27 cellular contexts compared by ENCODE assay signal in the genomic region with DNA sequence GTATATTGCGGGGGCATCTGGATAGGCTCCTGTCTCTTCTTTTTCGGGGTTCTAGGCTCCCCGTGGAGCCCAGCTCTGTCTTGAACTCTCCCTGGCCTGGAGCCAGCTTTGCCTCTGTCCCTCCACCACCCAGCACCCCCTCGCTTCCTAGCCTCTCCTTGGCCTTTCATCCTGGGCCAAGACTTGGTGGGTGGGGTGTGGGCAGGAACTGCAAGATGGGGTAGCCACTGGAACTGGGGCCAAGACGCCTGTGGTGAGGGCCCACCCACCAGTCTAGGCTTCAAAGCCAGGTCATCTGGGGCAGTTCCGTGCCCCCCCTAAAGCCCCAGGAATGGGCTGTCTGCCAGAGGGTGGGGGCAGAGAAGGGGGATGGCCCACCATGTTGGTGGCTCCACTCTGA. TPM values are rescaled to one million over a fixed set of nuclear protein-coding genes. Genes with fewer than 3 reads are reported as not detected.
DNase-seq lines count a peak whose midpoint lies in the region; ATAC-seq, FAIRE-seq and TF ChIP-seq lines count a peak whose summit lies in the region.
"Had no signal": no experiment of that assay in that cellular context is flagged by ENCODE, and none has a peak within 500 bp of the region (broad histone marks: within the 10 kb centered on the region; RNA-seq: fewer than 3 reads in every experiment).

No MANE protein-coding gene starts in this region.

- H2BK15ac ChIP-seq in H1 (ENCODE audit: low read length) = no peak overlapping the region; the same call in 1 of the 2 replicates

- H3K27me3 ChIP-seq in BLaER1 treated with 17β-estradiol and CSF1 and Interleukin-3, amounts not matched to agents 10 nM and 100 nM = no peaks in the 10 kb centered on the region
- H3K27me3 ChIP-seq in H1 (replicated peaks in 1 of 4; ENCODE audit: control insufficient read depth in 3 of 4, extremely low read depth in 1 of 4, insufficient read depth in 3 of 4, low read length in 3 of 4) = peaks cover 0 to 11% (median 8%) of the 10 kb centered on the region in 4 experiments; a peak in 3 of 7 replicates
- H3K27me3 ChIP-seq: BE2C had no signal

- no peak overlapping the region for H3K23ac ChIP-seq in H1 (ENCODE audit: insufficient read length)

- no peaks in the 10 kb centered on the region for H4K20me1 ChIP-seq in BLaER1 treated with 17β-estradiol and CSF1 and Interleukin-3, amounts not matched to agents 10 nM and 100 nM
- H4K20me1 ChIP-seq in H1 (replicated peaks in 1 of 2; ENCODE audit: control insufficient read depth in 1 of 2, insufficient read depth in 2 of 2, low read length in 2 of 2) = no peaks in the 10 kb centered on the region

- TF ChIP-seq RAD21 in Ishikawa (IDR thresholded peaks at IDR 0.05; ENCODE audit: low read depth) = no peak
- no peak for TF ChIP-seq RAD21 in H1 (IDR thresholded peaks at IDR 0.05 in 1 of 2, conservative IDR thresholded peaks at IDR 0.05 in 1 of 2; ENCODE audit: low read depth in 2 of 2, low read length in 2 of 2)

- H3K79me2 ChIP-seq in H1 (ENCODE audit: control insufficient read depth in 1 of 2, insufficient read depth in 2 of 2, low read length in 2 of 2) = no peaks in the 10 kb centered on the region

- no peak for FAIRE-seq in H1 (lab: Jason Lieb, UNC)
- FAIRE-seq: GM12878, RCC 7860 had no signal

- no peak overlapping the region for H3K14ac ChIP-seq in H1 (ENCODE audit: insufficient read length)

- H3K4me2 ChIP-seq in BLaER1 treated with 17β-estradiol and CSF1 and Interleukin-3, amounts not matched to agents 10 nM and 100 nM = peak overlapping the region; percentile 18 to 96 (median 52); a peak in 21 of 22 replicates
- H3K4me2 ChIP-seq in H1 (ENCODE audit: insufficient read depth in 1 of 2, low read depth in 2 of 2, low read length in 2 of 2) = no peak overlapping the region
- H3K4me2 ChIP-seq: GM23338 had no signal

- H4K8ac ChIP-seq in H1 (ENCODE audit: extremely low read depth, insufficient read depth, low read length) = no peak overlapping the region

- H3K79me1 ChIP-seq in H1 (ENCODE audit: low read depth, low read length) = no peaks in the 10 kb centered on the region

- no peak overlapping the region for H3K56ac ChIP-seq in H1 (replicated peaks; ENCODE audit: insufficient read length, low read depth, low read length)

- TF ChIP-seq CTCF in H1 (IDR thresholded peaks at IDR 0.05; ENCODE audit: control extremely low read depth in 1 of 3, insufficient read depth in 1 of 3, low read depth in 1 of 3, low read length in 3 of 3) (no peak), type B pancreatic cell (conservative IDR thresholded peaks at IDR 0.05) (no peak)

- H4K91ac ChIP-seq in H1 (replicated peaks; ENCODE audit: insufficient read length, low read length) = no peak overlapping the region

- H3K36me3 Mint-ChIP-seq in type B pancreatic cell = no peaks in the 10 kb centered on the region
- H3K36me3 Mint-ChIP-seq in activated T-cell treated with anti-CD3 and anti-CD28 coated beads, Interleukin-2, amount 50 U/mL, for 4 hours (ENCODE audit: insufficient read depth) = no peaks in the 10 kb centered on the region
- H3K36me3 Mint-ChIP-seq: CD4-positive, alpha-beta memory T cell had no signal

- no peak overlapping the region for H2AFZ ChIP-seq in H1 (ENCODE audit: low read length)
- H2AFZ ChIP-seq: GM23338 had no signal

- no peak overlapping the region; the same call in 1 of the 2 replicates for H3K18ac ChIP-seq in H1 (ENCODE audit: extremely low read depth, low read length)

- H2BK20ac ChIP-seq in H1 (ENCODE audit: low read length) = no peak overlapping the region

- DNase-seq in H1 (ENCODE audit: low read depth in 1 of 2, low spot score in 2 of 2) = no peak
- DNase-seq in putamen (ENCODE audit: low spot score) = peak; percentile 6
- no peak for DNase-seq in type B pancreatic cell (ENCODE audit: extremely low spot score, unreplicated experiment)
- no peak for DNase-seq in activated T-cell treated with anti-CD3 and anti-CD28 coated beads, Interleukin-2, amount 50 U/mL, for 4 hours
- DNase-seq: BE2C; Caco-2; CD4-positive, alpha-beta memory T cell; DMS 273 treated with DMSO at 0.1 percent for 48 hours; DND-41; IMR-90; Karpas-422; MV-4-11; NCI-H1105 treated with DMSO at 0.1 percent for 48 hours; NCI-H2029 treated with DMSO at 0.1 percent for 48 hours; NCI-H345; NCI-H524 treated with DMSO at 0.1 percent for 48 hours; OCI-M1; SHP77 had no signal

- H2BK5ac ChIP-seq in H1 (ENCODE audit: low read depth, low read length) = no peak overlapping the region; the same call in 1 of the 2 replicates

- peaks cover 33% of the 10 kb centered on the region for H3K27me3 Mint-ChIP-seq in type B pancreatic cell
- peaks cover 2% of the 10 kb centered on the region for H3K27me3 Mint-ChIP-seq in activated T-cell treated with anti-CD3 and anti-CD28 coated beads, Interleukin-2, amount 50 U/mL, for 4 hours (ENCODE audit: low read depth)
- H3K27me3 Mint-ChIP-seq: CD4-positive, alpha-beta memory T cell had no signal

- ATAC-seq in GM18867 (IDR thresholded peaks at IDR 0.05; ENCODE audit: unreplicated experiment) = no peak
- no peak for ATAC-seq in activated T-cell treated with anti-CD3 and anti-CD28 coated beads, Interleukin-2, amount 50 U/mL, for 4 hours
- ATAC-seq: GM12878, GM23338, HCT116 had no signal

- no peak overlapping the region for H3K4me3 Mint-ChIP-seq in type B pancreatic cell
- H3K4me3 Mint-ChIP-seq in activated T-cell treated with anti-CD3 and anti-CD28 coated beads, Interleukin-2, amount 50 U/mL, for 4 hours = no peak overlapping the region
- H3K4me3 Mint-ChIP-seq: CD4-positive, alpha-beta memory T cell; GM23338 had no signal

- H2BK120ac ChIP-seq in H1 (replicated peaks; ENCODE audit: low read depth, low read length) = no peak overlapping the region

- H3K36me3 ChIP-seq in BLaER1 treated with 17β-estradiol and CSF1 and Interleukin-3, amounts not matched to agents 10 nM and 100 nM = no peaks in the 10 kb centered on the region
- H3K36me3 ChIP-seq in H1 (ENCODE audit: control insufficient read depth in 2 of 4, insufficient read depth in 4 of 4, low read length in 3 of 4) = no peaks in the 10 kb centered on the region
- H3K36me3 ChIP-seq: BE2C had no signal

- peak overlapping the region in 8 of 11 experiments; percentile 5 to 94 (median 88); a peak in 7 of 22 replicates for H3K27ac ChIP-seq in BLaER1 treated with 17β-estradiol and CSF1 and Interleukin-3, amounts not matched to agents 10 nM and 100 nM
- no peak overlapping the region for H3K27ac ChIP-seq in H1 (ENCODE audit: low read depth, low read length)

- H3K4me1 ChIP-seq in BLaER1 treated with 17β-estradiol and CSF1 and Interleukin-3, amounts not matched to agents 10 nM and 100 nM = peaks cover 52 to 74% (median 63%) of the 10 kb centered on the region in 10 experiments
- H3K4me1 ChIP-seq in H1 (replicated peaks in 1 of 4; ENCODE audit: control insufficient read depth in 3 of 4, insufficient read depth in 4 of 4, low read length in 3 of 4) = peaks cover 14 to 29% (median 23%) of the 10 kb centered on the region in 4 experiments
- H3K4me1 ChIP-seq: Caco-2 had no signal

- H3K4me3 ChIP-seq in BLaER1 treated with 17β-estradiol and CSF1 and Interleukin-3, amounts not matched to agents 10 nM and 100 nM = no peak overlapping the region
- H3K4me3 ChIP-seq in H1 (ENCODE audit: extremely low read depth in 1 of 4, insufficient read depth in 2 of 4, low read depth in 3 of 4, low read length in 4 of 4) = no peak overlapping the region
- H3K4me3 ChIP-seq: GM12878, GM23338 had no signal

- no peak overlapping the region for H3K27ac Mint-ChIP-seq in type B pancreatic cell
- H3K27ac Mint-ChIP-seq: GM23338 had no signal

- peaks cover 0 to 4% (median 0%) of the 10 kb centered on the region in 11 experiments; a peak in 1 of 22 replicates for H3K9me3 ChIP-seq in BLaER1 treated with 17β-estradiol and CSF1 and Interleukin-3, amounts not matched to agents 10 nM and 100 nM (replicated peaks in 1 of 11)
- H3K9me3 ChIP-seq in H1 (ENCODE audit: insufficient read depth in 2 of 2, low read depth in 1 of 2, low read length in 1 of 2) = no peaks in the 10 kb centered on the region
- H3K9me3 ChIP-seq: BE2C, Caco-2 had no signal

- CTCF ChIA-PET in H1 (lab: Charles Lee; ENCODE audit: partially characterized antibody) = interaction anchor here (0.6 kb wide), 1 partner anchor 82 kb away, joined by 8 read pairs; no protein-coding TSS in a partner anchor

- H4K5ac ChIP-seq in H1 (ENCODE audit: insufficient read length, low read depth, low read length) = no peak overlapping the region

- peaks cover 18% of the 10 kb centered on the region for H3K4me1 Mint-ChIP-seq in type B pancreatic cell (ENCODE audit: unreplicated experiment)
- peaks cover 4% of the 10 kb centered on the region for H3K4me1 Mint-ChIP-seq in activated T-cell treated with anti-CD3 and anti-CD28 coated beads, Interleukin-2, amount 50 U/mL, for 4 hours (ENCODE audit: low read depth)

- no peak overlapping the region; a peak in 1 of 22 replicates for H3K9ac ChIP-seq in BLaER1 treated with 17β-estradiol and CSF1 and Interleukin-3, amounts not matched to agents 10 nM and 100 nM
- H3K9ac ChIP-seq in H1 (replicated peaks in 1 of 4; ENCODE audit: extremely low read depth in 1 of 4, low read depth in 3 of 4, low read length in 3 of 4) = no peak overlapping the region

- H3K9me3 Mint-ChIP-seq in type B pancreatic cell = no peaks in the 10 kb centered on the region
- no peaks in the 10 kb centered on the region for H3K9me3 Mint-ChIP-seq in activated T-cell treated with anti-CD3 and anti-CD28 coated beads, Interleukin-2, amount 50 U/mL, for 4 hours
- H3K9me3 Mint-ChIP-seq: CD4-positive, alpha-beta memory T cell; GM23338 had no signal

- TF ChIP-seq POLR2A in H1 (IDR thresholded peaks at IDR 0.05; ENCODE audit: control extremely low read depth in 1 of 2, low read depth in 2 of 2, low read length in 2 of 2) = no peak

- no peak overlapping the region for H2BK12ac ChIP-seq in H1 (ENCODE audit: low read depth, low read length)

- H3K23me2 ChIP-seq in H1 (ENCODE audit: low read depth, low read length) = no peaks in the 10 kb centered on the region

- POLR2A ChIA-PET in H1 (lab: Charles Lee; ENCODE audit: partially characterized antibody) = interaction anchor here (0.6 kb wide), 1 partner anchor 23 kb away, joined by 3 read pairs; no protein-coding TSS in a partner anchor

- peak overlapping the region; percentile 11; the same call in 1 of the 2 replicates for H2AK5ac ChIP-seq in H1 (ENCODE audit: low read depth, low read length)

- TF ChIP-seq EP300 in Ishikawa (IDR thresholded peaks at IDR 0.05; ENCODE audit: borderline replicate concordance) = no peak
- TF ChIP-seq EP300 in H1 (IDR thresholded peaks at IDR 0.05; ENCODE audit: borderline replicate concordance in 1 of 2, low read depth in 2 of 2, low read length in 2 of 2) = no peak

- H3K4ac ChIP-seq in H1 (replicated peaks; ENCODE audit: insufficient read length, low read depth, low read length) = no peak overlapping the region

- WGBS in H1 (ENCODE audit: extremely low coverage in 1 of 2, insufficient coverage in 1 of 2, insufficient read length in 1 of 2, insufficient replicate concordance in 2 of 2, low coverage in 1 of 2, low lambda C conversion rate in 2 of 2, missing lambda C conversion rate in 1 of 2), 2 experiments = 86% methylated on average over 6 of the region's 6 CpGs; no CpG with 5 or more reads in 1 of the 2 experiments

RNA-seq across cellular contexts. Expression of a gene that starts 1.7 kb away (rescaled TPM):
- total RNA-seq in H1 (2021; fragmentation: NEBNext Ultra II Directional; extraction: Animal tissue kit (Norgen Biotek cat#: 25700)) = 1.7 and 4.2 TPM in 2 replicates
- polyA plus RNA-seq in H1 (2011; rRNA removed) = 6.0 and 7.2 TPM in 2 replicates
- 7.5 TPM for polyA plus RNA-seq in H1 (2011; cell fraction: cytosol; rRNA removed)
- 5.0 TPM for polyA plus RNA-seq in H1 (2011; cell fraction: nucleus; rRNA removed)
- 2.7 to 5.7 TPM (median 5.2 TPM) in 4 replicates for polyA plus RNA-seq in H1 (2012, experiment 1 of 2)
- 3.9 TPM for polyA plus RNA-seq in H1 (2012, experiment 2 of 2)
- 7.7 TPM for polyA plus RNA-seq in H1 (2013, experiment 1 of 2)
- 7.4 TPM for polyA plus RNA-seq in H1 (2013, experiment 2 of 2)
- polyA minus RNA-seq in H1 (2011; rRNA and poly(A)+ RNA removed) = 1.7 and 4.1 TPM in 2 replicates
- 2.9 TPM for polyA minus RNA-seq in H1 (2011; cell fraction: cytosol; rRNA and poly(A)+ RNA removed)
- polyA minus RNA-seq in H1 (2011; cell fraction: nucleus; rRNA and poly(A)+ RNA removed) = 1.3 TPM
- 4.6 TPM in 1 of 2 replicates, not detected in the other for total RNA-seq in type B pancreatic cell (ENCODE audit: low replicate concordance)
- not detected for total RNA-seq in activated T-cell treated with anti-CD3 and anti-CD28 coated beads, Interleukin-2, amount 50 U/mL, for 4 hours
- total RNA-seq: A673; Caco-2; CD4-positive, alpha-beta memory T cell; IMR-90; M059J had no signal
- polyA plus RNA-seq: CD4-positive, alpha-beta memory T cell; IMR-90 had no signal

RNA-seq across cellular contexts. Expression of a gene that starts 2.3 kb away (rescaled TPM):
- 0.67 and 1.5 TPM in 2 replicates for total RNA-seq in H1 (2021; fragmentation: NEBNext Ultra II Directional; extraction: Animal tissue kit (Norgen Biotek cat#: 25700))
- polyA plus RNA-seq in H1 (2011; rRNA removed) = 2.2 and 3.1 TPM in 2 replicates
- polyA plus RNA-seq in H1 (2011; cell fraction: cytosol; rRNA removed) = 2.0 TPM
- 1.4 TPM for polyA plus RNA-seq in H1 (2011; cell fraction: nucleus; rRNA removed)
- polyA plus RNA-seq in H1 (2012, experiment 1 of 2) = 0.84 to 2.4 TPM (median 1.9 TPM) in 4 replicates
- 1.5 TPM for polyA plus RNA-seq in H1 (2012, experiment 2 of 2)
- 1.7 TPM for polyA plus RNA-seq in H1 (2013, experiment 1 of 2)
- 2.0 TPM for polyA plus RNA-seq in H1 (2013, experiment 2 of 2)
- polyA minus RNA-seq in H1 (2011; rRNA and poly(A)+ RNA removed) = 0.56 and 0.69 TPM in 2 replicates
- not detected for polyA minus RNA-seq in H1 (2011; cell fraction: cytosol; rRNA and poly(A)+ RNA removed)
- polyA minus RNA-seq in H1 (2011; cell fraction: nucleus; rRNA and poly(A)+ RNA removed) = not detected
- total RNA-seq in type B pancreatic cell (ENCODE audit: low replicate concordance) = 1.0 TPM in 1 of 2 replicates, not detected in the other
- not detected for total RNA-seq in activated T-cell treated with anti-CD3 and anti-CD28 coated beads, Interleukin-2, amount 50 U/mL, for 4 hours
- total RNA-seq: A673; CD4-positive, alpha-beta memory T cell; GM23338; IMR-90; M059J had no signal
- polyA plus RNA-seq: CD4-positive, alpha-beta memory T cell; IMR-90 had no signal

RNA-seq across cellular contexts. Expression of a gene that starts 29.6 kb away (rescaled TPM):
- 58.8 and 62.1 TPM in 2 replicates for total RNA-seq in H1 (2021; fragmentation: NEBNext Ultra II Directional; extraction: Animal tissue kit (Norgen Biotek cat#: 25700))
- 143 and 162 TPM in 2 replicates for polyA plus RNA-seq in H1 (2011; rRNA removed)
- polyA plus RNA-seq in H1 (2011; cell fraction: cytosol; rRNA removed) = 134 TPM
- polyA plus RNA-seq in H1 (2011; cell fraction: nucleus; rRNA removed) = 139 TPM
- 52.5 to 56.1 TPM (median 54.1 TPM) in 4 replicates for polyA plus RNA-seq in H1 (2012, experiment 1 of 2)
- 69.0 TPM for polyA plus RNA-seq in H1 (2012, experiment 2 of 2)
- 93.0 TPM for polyA plus RNA-seq in H1 (2013, experiment 1 of 2)
- polyA plus RNA-seq in H1 (2013, experiment 2 of 2) = 95.7 TPM
- polyA minus RNA-seq in H1 (2011; rRNA and poly(A)+ RNA removed) = 80.0 and 85.9 TPM in 2 replicates
- 59.8 TPM for polyA minus RNA-seq in H1 (2011; cell fraction: cytosol; rRNA and poly(A)+ RNA removed)
- polyA minus RNA-seq in H1 (2011; cell fraction: nucleus; rRNA and poly(A)+ RNA removed) = 63.8 TPM
- 15.7 and 24.3 TPM in 2 replicates for total RNA-seq in type B pancreatic cell (ENCODE audit: low replicate concordance)
- total RNA-seq in activated T-cell treated with anti-CD3 and anti-CD28 coated beads, Interleukin-2, amount 50 U/mL, for 4 hours = 10 to 100 TPM; 32.5 to 45.4 (median 38.8) TPM

RNA-seq across cellular contexts. Expression of a gene that starts 37.9 kb away (rescaled TPM):
- 33.8 and 36.0 TPM in 2 replicates for total RNA-seq in H1 (2021; fragmentation: NEBNext Ultra II Directional; extraction: Animal tissue kit (Norgen Biotek cat#: 25700))
- 27.6 and 38.3 TPM in 2 replicates for polyA plus RNA-seq in H1 (2011; rRNA removed)
- 55.4 TPM for polyA plus RNA-seq in H1 (2011; cell fraction: cytosol; rRNA removed)
- 134 TPM for polyA plus RNA-seq in H1 (2011; cell fraction: nucleus; rRNA removed)
- 55.6 to 81.0 TPM (median 63.3 TPM) in 4 replicates for polyA plus RNA-seq in H1 (2012, experiment 1 of 2)
- polyA plus RNA-seq in H1 (2012, experiment 2 of 2) = 4.6 TPM
- polyA plus RNA-seq in H1 (2013, experiment 1 of 2) = 44.4 TPM
- 37.1 TPM for polyA plus RNA-seq in H1 (2013, experiment 2 of 2)
- polyA minus RNA-seq in H1 (2011; rRNA and poly(A)+ RNA removed) = 75.5 and 135 TPM in 2 replicates
- polyA minus RNA-seq in H1 (2011; cell fraction: cytosol; rRNA and poly(A)+ RNA removed) = 20.6 TPM
- polyA minus RNA-seq in H1 (2011; cell fraction: nucleus; rRNA and poly(A)+ RNA removed) = 72.4 TPM
- 5.9 and 12.2 TPM in 2 replicates for total RNA-seq in type B pancreatic cell (ENCODE audit: low replicate concordance)
- 10 to 100 TPM in 1 of 3 donors, 1 to 10 TPM in 2; 3.4 to 11.4 (median 9.8) TPM for total RNA-seq in activated T-cell treated with anti-CD3 and anti-CD28 coated beads, Interleukin-2, amount 50 U/mL, for 4 hours

Comparison
In these comparisons a context has a peak if more than half of its experiments do, and no peak if none do; other contexts are left out.
1. H3K4me2 ChIP-seq: peak in BLaER1 treated with 17β-estradiol and CSF1 and Interleukin-3, amounts not matched to agents 10 nM and 100 nM (11 of 11); none in H1 (0 of 2).